In the genomic region with DNA sequence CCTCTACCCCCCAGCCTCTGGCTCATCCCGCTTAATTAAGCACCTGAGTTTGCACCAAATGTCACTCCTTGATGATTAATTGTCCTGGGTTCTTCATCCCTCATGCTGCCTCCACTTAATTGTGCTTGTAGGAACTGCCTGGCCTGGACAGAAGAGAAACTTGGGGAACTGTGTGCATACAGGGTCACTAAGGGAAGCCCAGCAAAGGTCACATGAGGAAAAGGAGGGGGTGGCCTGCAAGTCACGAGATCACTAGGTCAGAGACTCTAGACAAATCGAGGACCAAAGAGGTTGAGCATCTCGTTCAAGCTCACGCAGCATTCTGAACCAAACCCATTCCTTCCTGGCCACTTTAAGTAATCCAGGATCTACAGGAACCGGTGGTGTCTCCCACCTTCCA, we compare ENCODE assay signal across 14 cellular contexts.
A peak's percentile ranks its signal among the peaks of the same experiment; 100 is the strongest.
DNase-seq lines count a peak whose midpoint lies in the region; ATAC-seq and TF ChIP-seq lines count a peak whose summit lies in the region.
"Had no signal": no experiment of that assay in that cellular context is flagged by ENCODE, and none has a peak within 500 bp of the region (broad histone marks: within the 10 kb centered on the region; RNA-seq: fewer than 3 reads in every experiment).

No MANE protein-coding gene starts in this region.

- H3K27ac ChIP-seq in left ventricle myocardium inferior (replicated peaks) (no peak overlapping the region), spleen (peak overlapping the region in 6 of 8 donors; percentile 13 to 71 (median 35)), RWPE1 (no peak overlapping the region)

- no peaks in the 10 kb centered on the region for H3K9me3 Mint-ChIP-seq in dendritic cell treated with granulocyte-macrophage colony-stimulating factor and Interleukin-4, amounts not matched to agents 40 ng/mL and 50 ng/mL, for 4 days
- H3K9me3 Mint-ChIP-seq: CD4-positive, CD25-positive, alpha-beta regulatory T cell; CD8-positive, alpha-beta T cell had no signal

- CTCF ChIA-PET in HEK293T (lab: Yijun Ruan, JAX) (interaction anchor here (1.2 to 1.3 kb wide), 3 partner anchors 8 to 45 kb away, joined by 3 to 7 read pairs (median 6); no protein-coding TSS in a partner anchor), RWPE1 (lab: Yijun Ruan, JAX) (interaction anchor here (0.5 to 1.0 kb wide), 4 partner anchors 10 to 82 kb away, joined by 3 to 4 read pairs (median 4); no protein-coding TSS in a partner anchor)

- DNase-seq in left ventricle myocardium superior (no peak), left ventricle myocardium inferior (no peak), HEK293T (ENCODE audit: extremely low spot score) (no peak), spleen (no peak), NCI-H510A (lab: John Stamatoyannopoulos, UW) (no peak), RWPE1 (ENCODE audit: low spot score) (no peak)
- no peak for DNase-seq in activated CD4-positive, alpha-beta T cell treated with anti-CD3 and anti-CD28 coated beads for 48 hours
- DNase-seq: CD4-positive, CD25-positive, alpha-beta regulatory T cell; CD8-positive, alpha-beta T cell; DMS153; DND-41; GOT3 had no signal

- H3K27me3 ChIP-seq in left ventricle myocardium inferior (ENCODE audit: low read depth) (no peaks in the 10 kb centered on the region), spleen (replicated peaks in 1 of 7) (peaks cover 0 to 13% (median 0%) of the 10 kb centered on the region in 7 donors)

- peak; percentile 30 for ATAC-seq in left ventricle myocardium superior
- ATAC-seq: CD8-positive, alpha-beta T cell had no signal

- intact Hi-C loops in left ventricle myocardium superior (cut with micrococcal nuclease) (no loop called here), left ventricle myocardium inferior (cut with micrococcal nuclease) (loop anchor here (5.0 kb wide), 1 partner anchor 44 kb away; no protein-coding TSS in a partner anchor), spleen (cut with DNase I; ENCODE audit: low total_unique reads) (no loop called here)
- intact Hi-C loops in dendritic cell treated with granulocyte-macrophage colony-stimulating factor and Interleukin-4, amounts not matched to agents 40 ng/mL and 50 ng/mL, for 4 days (cut with micrococcal nuclease): no loop called here

- H3K36me3 ChIP-seq in left ventricle myocardium inferior: no peaks in the 10 kb centered on the region
- peaks cover 0 to 5% (median 0%) of the 10 kb centered on the region in 6 donors for H3K36me3 ChIP-seq in spleen

- H3K4me3 ChIP-seq in left ventricle myocardium inferior (no peak overlapping the region), spleen (no peak overlapping the region)

- TF ChIP-seq POLR2A in spleen (IDR thresholded peaks at IDR 0.05): no peak

- peaks cover 9% of the 10 kb centered on the region for H3K4me1 ChIP-seq in left ventricle myocardium inferior
- H3K4me1 ChIP-seq in spleen: peaks cover 8 to 80% (median 46%) of the 10 kb centered on the region in 6 donors
- H3K4me1 ChIP-seq: Caco-2 had no signal

- H3K4me1 Mint-ChIP-seq in dendritic cell treated with granulocyte-macrophage colony-stimulating factor and Interleukin-4, amounts not matched to agents 40 ng/mL and 50 ng/mL, for 4 days (ENCODE audit: low read depth): peaks cover 57% of the 10 kb centered on the region

- no peaks in the 10 kb centered on the region for H3K9me3 ChIP-seq in left ventricle myocardium inferior (replicated peaks)
- no peaks in the 10 kb centered on the region for H3K9me3 ChIP-seq in spleen
- H3K9me3 ChIP-seq: Caco-2 had no signal

- peaks cover 86% of the 10 kb centered on the region for H3K27me3 Mint-ChIP-seq in dendritic cell treated with granulocyte-macrophage colony-stimulating factor and Interleukin-4, amounts not matched to agents 40 ng/mL and 50 ng/mL, for 4 days

- 45 to 63% (median 55%) methylated on average over 6 of the region's 6 CpGs for WGBS in spleen, 5 donors

- peak overlapping the region; percentile 16 for H3K27ac Mint-ChIP-seq in dendritic cell treated with granulocyte-macrophage colony-stimulating factor and Interleukin-4, amounts not matched to agents 40 ng/mL and 50 ng/mL, for 4 days
- H3K27ac Mint-ChIP-seq: CD4-positive, CD25-positive, alpha-beta regulatory T cell; CD8-positive, alpha-beta T cell had no signal

- TF ChIP-seq CTCF in left ventricle myocardium inferior (IDR thresholded peaks at IDR 0.05; ENCODE audit: borderline replicate concordance) (no peak), spleen (IDR thresholded peaks at IDR 0.05 in 8 of 11, conservative IDR thresholded peaks at IDR 0.05 in 3 of 11) (no peak), RWPE1 (conservative IDR thresholded peaks at IDR 0.05; ENCODE audit: low read depth) (no peak)

- H3K36me3 Mint-ChIP-seq in dendritic cell treated with granulocyte-macrophage colony-stimulating factor and Interleukin-4, amounts not matched to agents 40 ng/mL and 50 ng/mL, for 4 days (ENCODE audit: low read depth): no peaks in the 10 kb centered on the region
- H3K36me3 Mint-ChIP-seq: CD4-positive, CD25-positive, alpha-beta regulatory T cell; CD8-positive, alpha-beta T cell had no signal

- no peak overlapping the region for H3K4me3 Mint-ChIP-seq in dendritic cell treated with granulocyte-macrophage colony-stimulating factor and Interleukin-4, amounts not matched to agents 40 ng/mL and 50 ng/mL, for 4 days
- H3K4me3 Mint-ChIP-seq: CD4-positive, CD25-positive, alpha-beta regulatory T cell; CD8-positive, alpha-beta T cell had no signal

- POLR2A ChIA-PET in HEK293T (lab: Yijun Ruan, JAX): no interaction called here
- POLR2A ChIA-PET in RWPE1 (lab: Yijun Ruan, JAX; ENCODE audit: low non-redundant PET): no interaction called here

TF ChIP-seq in HEK293T, 16 proteins besides CTCF, POLR2A, EP300 and RAD21:
- TF ChIP-seq FOXM1 (IDR thresholded peaks at IDR 0.05; ENCODE audit: borderline replicate concordance): no peak
- no peak for TF ChIP-seq FOXK2 (IDR thresholded peaks at IDR 0.05)
- TF ChIP-seq, protein P1, sequence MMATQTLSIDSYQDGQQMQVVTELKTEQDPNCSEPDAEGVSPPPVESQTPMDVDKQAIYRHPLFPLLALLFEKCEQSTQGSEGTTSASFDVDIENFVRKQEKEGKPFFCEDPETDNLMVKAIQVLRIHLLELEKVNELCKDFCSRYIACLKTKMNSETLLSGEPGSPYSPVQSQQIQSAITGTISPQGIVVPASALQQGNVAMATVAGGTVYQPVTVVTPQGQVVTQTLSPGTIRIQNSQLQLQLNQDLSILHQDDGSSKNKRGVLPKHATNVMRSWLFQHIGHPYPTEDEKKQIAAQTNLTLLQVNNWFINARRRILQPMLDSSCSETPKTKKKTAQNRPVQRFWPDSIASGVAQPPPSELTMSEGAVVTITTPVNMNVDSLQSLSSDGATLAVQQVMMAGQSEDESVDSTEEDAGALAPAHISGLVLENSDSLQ (IDR thresholded peaks at IDR 0.05): peak; percentile 47; the same call in 1 of the 2 replicates

Comparison
In these comparisons a context has a peak if more than half of its experiments do, and no peak if none do; other contexts are left out.
1. H3K27ac ChIP-seq: peak in spleen (6 of 8); none in left ventricle myocardium inferior (single experiment) and RWPE1 (single experiment).